ENCODE assay signal across 9 cellular contexts in genomic region chr18:56257215-56257614, GRCh38.
DNase-seq lines count a peak whose midpoint lies in the region; ATAC-seq, FAIRE-seq and TF ChIP-seq lines count a peak whose summit lies in the region.
"Had no signal": no experiment of that assay in that cellular context is flagged by ENCODE, and none has a peak within 500 bp of the region (broad histone marks: within the 10 kb centered on the region; RNA-seq: fewer than 3 reads in every experiment).

No MANE protein-coding gene starts in this region.

- no peak overlapping the region for H2AK5ac ChIP-seq in IMR-90 (ENCODE audit: low read depth, low read length)

- TF ChIP-seq RAD21 in IMR-90 (IDR thresholded peaks at IDR 0.05; ENCODE audit: low read length), result no peak

- peak; percentile 96 for FAIRE-seq in D721Med (lab: Jason Lieb, UNC)

- H3K4ac ChIP-seq in IMR-90 (ENCODE audit: low read depth, low read length), result no peak overlapping the region

- no peak overlapping the region for H2BK120ac ChIP-seq in IMR-90 (ENCODE audit: low read depth, low read length)

- H2BK5ac ChIP-seq in IMR-90 (ENCODE audit: low read depth, low read length, poor library complexity, severe bottlenecking), result peak overlapping the region; percentile 79

- H3K9me3 ChIP-seq in IMR-90 (ENCODE audit: control insufficient read depth, insufficient read depth, low read length), result no peaks in the 10 kb centered on the region

- no peak overlapping the region for H4K91ac ChIP-seq in IMR-90 (ENCODE audit: insufficient read depth, low read depth, low read length)

- H3K4me3 ChIP-seq in IMR-90 (ENCODE audit: insufficient read depth, low read depth, low read length) (no peak overlapping the region), fibroblast of mammary gland (ENCODE audit: control insufficient read depth, low read depth, low read length) (no peak overlapping the region)

- no TSS peak for BruUV-seq in IMR-90 (replicated peaks; lab: Mats Ljungman, UMichigan)

- H3K36me3 Mint-ChIP-seq in activated T-helper 2 cell treated with anti-CD3 and anti-CD28 coated beads, Interferon-gamma antibody, Interleukin-2, Interleukin-4, amounts not matched to agents 10 μg/mL and 5 μg/mL and 100 μg/mL, durations not matched to agents 14 hours and 24 hours and 36 hours (ENCODE audit: low read depth), result no peaks in the 10 kb centered on the region

- H3K4me2 ChIP-seq in IMR-90 (ENCODE audit: low read depth, low read length), result peak overlapping the region; percentile 39; the same call in 1 of the 2 replicates

- in situ Hi-C loops in IMR-90 (cut with MboI; ENCODE audit: low sequenced_read_pairs), result no loop called here

- peaks cover 3% of the 10 kb centered on the region for H3K9me3 Mint-ChIP-seq in activated T-helper 2 cell treated with anti-CD3 and anti-CD28 coated beads, Interferon-gamma antibody, Interleukin-2, Interleukin-4, amounts not matched to agents 10 μg/mL and 5 μg/mL and 100 μg/mL, durations not matched to agents 14 hours and 24 hours and 36 hours

- H2BK15ac ChIP-seq in IMR-90 (ENCODE audit: low read depth, low read length), result no peak overlapping the region; the same call in 2 of the 3 replicates

- H3K14ac ChIP-seq in IMR-90 (replicated peaks; ENCODE audit: low read depth, low read length), result no peak overlapping the region

- H2BK20ac ChIP-seq in IMR-90 (ENCODE audit: low read depth, low read length), result no peak overlapping the region

- POLR2A ChIA-PET in IMR-90 (lab: Charles Lee; ENCODE audit: unreplicated experiment), result no interaction called here

- no peak overlapping the region for H3K4me3 Mint-ChIP-seq in activated T-helper 2 cell treated with anti-CD3 and anti-CD28 coated beads, Interferon-gamma antibody, Interleukin-2, Interleukin-4, amounts not matched to agents 10 μg/mL and 5 μg/mL and 100 μg/mL, durations not matched to agents 14 hours and 24 hours and 36 hours (ENCODE audit: low read depth)

- H3K4me1 Mint-ChIP-seq in activated T-helper 2 cell treated with anti-CD3 and anti-CD28 coated beads, Interferon-gamma antibody, Interleukin-2, Interleukin-4, amounts not matched to agents 10 μg/mL and 5 μg/mL and 100 μg/mL, durations not matched to agents 14 hours and 24 hours and 36 hours (ENCODE audit: low read depth), result peaks cover 3% of the 10 kb centered on the region

- intact Hi-C loops in IMR-90 (cut with micrococcal nuclease), result no loop called here
- intact Hi-C loops in left colon (cut with DNase I, micrococcal nuclease), result no loop called here
- intact Hi-C loops in activated T-helper 2 cell treated with anti-CD3 and anti-CD28 coated beads, Interferon-gamma antibody, Interleukin-2, Interleukin-4, amounts not matched to agents 10 μg/mL and 5 μg/mL and 100 μg/mL, durations not matched to agents 14 hours and 24 hours and 36 hours (cut with micrococcal nuclease), result no loop called here

- TF ChIP-seq POLR2A in IMR-90 (IDR thresholded peaks at IDR 0.05; ENCODE audit: low read depth, low read length), result no peak

- no peak for TF ChIP-seq CTCF in D721Med (IDR thresholded peaks at IDR 0.05; ENCODE audit: insufficient read depth, missing control alignments)
- TF ChIP-seq CTCF in IMR-90 (conservative IDR thresholded peaks at IDR 0.05; ENCODE audit: low read depth, low read length), result 0 out of 2 replicates have a peak, but pooled peaks have one; percentile 5
- TF ChIP-seq CTCF in fibroblast of mammary gland (conservative IDR thresholded peaks at IDR 0.05; ENCODE audit: control insufficient read depth, insufficient read depth, low read depth, low read length), result no peak

- H3K23ac ChIP-seq in IMR-90 (ENCODE audit: low read depth, low read length), result no peak overlapping the region

- no peak overlapping the region for H2AFZ ChIP-seq in IMR-90 (replicated peaks; ENCODE audit: low read length, poor library complexity)

- 11% methylated on average over 1 of the region's 5 CpGs; no CpG with 5 or more reads in 1 of the 2 experiments for WGBS in IMR-90 (ENCODE audit: extremely low coverage in 2 of 2, insufficient read length in 1 of 2), 2 experiments

- no peaks in the 10 kb centered on the region for H3K36me3 ChIP-seq in IMR-90 (ENCODE audit: control insufficient read depth, insufficient read depth, low read length)

- H3K56ac ChIP-seq in IMR-90 (ENCODE audit: extremely low read depth, insufficient read depth, low read length), result no peak overlapping the region

- H4K8ac ChIP-seq in IMR-90 (ENCODE audit: low read depth in 2 of 2, low read length in 2 of 2), result no peak overlapping the region

- H3K9me1 ChIP-seq in IMR-90 (ENCODE audit: insufficient read depth, low read length), result no peaks in the 10 kb centered on the region; the same call in 1 of the 2 replicates

- no peak overlapping the region for H3K27ac ChIP-seq in IMR-90 (ENCODE audit: insufficient read depth, low read length)

- H4K20me1 ChIP-seq in IMR-90 (ENCODE audit: insufficient read depth, low read length), result no peaks in the 10 kb centered on the region

- peak overlapping the region; percentile 53; the same call in 1 of the 2 replicates for H3K18ac ChIP-seq in IMR-90 (ENCODE audit: low read depth, low read length)

- H3K27me3 ChIP-seq in IMR-90 (ENCODE audit: control insufficient read depth, insufficient read depth, low read length), result no peaks in the 10 kb centered on the region

- H3K4me1 ChIP-seq in IMR-90 (ENCODE audit: control insufficient read depth, insufficient read depth, low read length), result peaks cover 5% of the 10 kb centered on the region; the same call in 1 of the 2 replicates

- CTCF ChIA-PET in IMR-90 (lab: Yijun Ruan, JAX), result no interaction called here

- no peak overlapping the region for H3K9ac ChIP-seq in IMR-90 (ENCODE audit: low read depth, low read length)

- no peaks in the 10 kb centered on the region for H3K79me1 ChIP-seq in IMR-90 (ENCODE audit: low read depth in 1 of 2, low read length in 2 of 2)

- dilution Hi-C loops in IMR-90 (cut with HindIII; ENCODE audit: low sequenced_read_pairs, unreplicated experiment), result no loop called here

- H2AK9ac ChIP-seq in IMR-90 (replicated peaks; ENCODE audit: low read depth, low read length, poor library complexity), result no peak overlapping the region

- DNase-seq in D721Med (ENCODE audit: insufficient read length, low spot score) (no peak), IMR-90 (peak; percentile 96), fibroblast of mammary gland (ENCODE audit: low read depth) (peak; percentile 83), NCI-H2196 (lab: John Stamatoyannopoulos, UW; ENCODE audit: unreplicated experiment) (no peak), left colon (no peak), foreskin melanocyte (no peak)
- no peak for DNase-seq in activated T-helper 2 cell treated with anti-CD3 and anti-CD28 coated beads, Interferon-gamma antibody, Interleukin-2, Interleukin-4, amounts not matched to agents 10 μg/mL and 5 μg/mL and 100 μg/mL, durations not matched to agents 14 hours and 24 hours and 36 hours (ENCODE audit: low spot score)

- H4K5ac ChIP-seq in IMR-90 (ENCODE audit: low read depth, low read length), result no peak overlapping the region

- ATAC-seq in GM21526 (IDR thresholded peaks at IDR 0.05; ENCODE audit: low FRiP score, unreplicated experiment) (peak; percentile 86), IMR-90 (ENCODE audit: low read depth) (peak; percentile 95), left colon (no peak)
- ATAC-seq: Right ventricle myocardium inferior had no signal

- H3K27me3 Mint-ChIP-seq in activated T-helper 2 cell treated with anti-CD3 and anti-CD28 coated beads, Interferon-gamma antibody, Interleukin-2, Interleukin-4, amounts not matched to agents 10 μg/mL and 5 μg/mL and 100 μg/mL, durations not matched to agents 14 hours and 24 hours and 36 hours (ENCODE audit: low read depth), result no peaks in the 10 kb centered on the region

- no peak overlapping the region for H3K27ac Mint-ChIP-seq in activated T-helper 2 cell treated with anti-CD3 and anti-CD28 coated beads, Interferon-gamma antibody, Interleukin-2, Interleukin-4, amounts not matched to agents 10 μg/mL and 5 μg/mL and 100 μg/mL, durations not matched to agents 14 hours and 24 hours and 36 hours

TF ChIP-seq in IMR-90, 13 proteins besides CTCF, POLR2A, EP300 and RAD21:
- TF ChIP-seq MXI1 (IDR thresholded peaks at IDR 0.05; ENCODE audit: borderline replicate concordance, low read depth, low read length), result no peak
- peak; percentile 10; the same call in 1 of the 2 replicates for TF ChIP-seq CEBPB (IDR thresholded peaks at IDR 0.05; ENCODE audit: low read depth, low read length)
- TF ChIP-seq BHLHE40 (IDR thresholded peaks at IDR 0.05; ENCODE audit: low read depth, low read length), result peak; percentile 62; the same call in 1 of the 2 replicates
- TF ChIP-seq FOS (IDR thresholded peaks at IDR 0.05; ENCODE audit: low read depth, low read length), result peak; percentile 98
- TF ChIP-seq NFE2L2 (IDR thresholded peaks at IDR 0.05; ENCODE audit: low read depth, low read length), result peak; percentile 88
- TF ChIP-seq MAFK (IDR thresholded peaks at IDR 0.05; ENCODE audit: low read depth, low read length), result no peak
- no peak for TF ChIP-seq ELK1 (IDR thresholded peaks at IDR 0.05; ENCODE audit: borderline replicate concordance, low read depth, low read length)

Comparison
In these comparisons a context has a peak if more than half of its experiments do, and no peak if none do; other contexts are left out.
1. DNase-seq: peak in IMR-90 (single experiment) and fibroblast of mammary gland (single experiment); none in D721Med (single experiment), NCI-H2196 (single experiment), left colon (0 of 2), activated T-helper 2 cell treated with anti-CD3 and anti-CD28 coated beads, Interferon-gamma antibody, Interleukin-2, Interleukin-4, amounts not matched to agents 10 μg/mL and 5 μg/mL and 100 μg/mL, durations not matched to agents 14 hours and 24 hours and 36 hours (single experiment) and foreskin melanocyte (single experiment).